In genomic region chr2:109435866-109436634, GRCh38 we compare ENCODE assay signal across 11 cellular contexts.
DNase-seq lines count a peak whose midpoint lies in the region; ATAC-seq and TF ChIP-seq lines count a peak whose summit lies in the region.
"Had no signal": no experiment of that assay in that cellular context is flagged by ENCODE, and none has a peak within 500 bp of the region (broad histone marks: within the 10 kb centered on the region; RNA-seq: fewer than 3 reads in every experiment).

No MANE protein-coding gene starts in this region.

- H3K27me3 ChIP-seq in RWPE2 (ENCODE audit: insufficient read depth, poor library complexity, severe bottlenecking) (no peaks in the 10 kb centered on the region), tibial artery (no peaks in the 10 kb centered on the region)
- H3K27me3 ChIP-seq: body of pancreas had no signal

- TF ChIP-seq CTCF in RWPE2 (IDR thresholded peaks at IDR 0.05; ENCODE audit: poor library complexity, severe bottlenecking) (no peak), nephron progenitor cell (IDR thresholded peaks at IDR 0.05) (no peak), tibial artery (IDR thresholded peaks at IDR 0.05) (peak in 1 of 2 experiments; percentile 21)

- ATAC-seq in RWPE2 (ENCODE audit: low read depth) (no peak), GM19023 (IDR thresholded peaks at IDR 0.05; ENCODE audit: unreplicated experiment) (no peak)
- ATAC-seq: body of pancreas; GM12878; stimulated activated effector memory CD8-positive, alpha-beta T cell treated with anti-CD3 and anti-CD28 coated beads, Interleukin-12 subunit alpha, Interleukin-12 subunit beta, amount 100 ng/mL, for 72 hours had no signal

- H3K4me3 Mint-ChIP-seq in nephron progenitor cell: no peak overlapping the region
- H3K4me3 Mint-ChIP-seq: stimulated activated effector memory CD8-positive, alpha-beta T cell treated with anti-CD3 and anti-CD28 coated beads, Interleukin-12 subunit alpha, Interleukin-12 subunit beta, amount 100 ng/mL, for 72 hours had no signal

- peak; percentile 21 for DNase-seq in RWPE2 (ENCODE audit: low spot score)
- peak; percentile 57 for DNase-seq in fibroblast of peridontal ligament (ENCODE audit: extremely low read depth)
- DNase-seq in nephron progenitor cell: no peak
- peak; percentile 84 to 97 for DNase-seq in tibial artery
- no peak for DNase-seq in NK-92 treated with Interleukin-12 subunit alpha and Interleukin-12 subunit beta, amount 100 ng/mL, for 24 hours (lab: John Stamatoyannopoulos, UW)
- no peak for DNase-seq in D341Med (ENCODE audit: low spot score)

- H3K27ac ChIP-seq in RWPE2 (ENCODE audit: poor library complexity, severe bottlenecking) (no peak overlapping the region), tibial artery (peak overlapping the region; percentile 86 to 96)
- H3K27ac ChIP-seq: body of pancreas, HL-60 had no signal

- H3K4me1 Mint-ChIP-seq in nephron progenitor cell: peaks cover 57% of the 10 kb centered on the region
- H3K4me1 Mint-ChIP-seq: stimulated activated effector memory CD8-positive, alpha-beta T cell treated with anti-CD3 and anti-CD28 coated beads, Interleukin-12 subunit alpha, Interleukin-12 subunit beta, amount 100 ng/mL, for 72 hours had no signal

- H3K9me3 Mint-ChIP-seq in nephron progenitor cell: peaks cover 16% of the 10 kb centered on the region

- no peak overlapping the region for H3K4me3 ChIP-seq in RWPE2 (ENCODE audit: severe bottlenecking)
- no peak overlapping the region for H3K4me3 ChIP-seq in tibial artery
- H3K4me3 ChIP-seq: body of pancreas, GM12878 had no signal

- H3K27ac Mint-ChIP-seq in nephron progenitor cell: peak overlapping the region; percentile 32
- H3K27ac Mint-ChIP-seq: stimulated activated effector memory CD8-positive, alpha-beta T cell treated with anti-CD3 and anti-CD28 coated beads, Interleukin-12 subunit alpha, Interleukin-12 subunit beta, amount 100 ng/mL, for 72 hours had no signal

- H3K36me3 ChIP-seq in RWPE2 (ENCODE audit: low read depth): no peaks in the 10 kb centered on the region
- peaks cover 0 to 30% (median 0%) of the 10 kb centered on the region in 3 donors for H3K36me3 ChIP-seq in tibial artery

- intact Hi-C loops in tibial artery (cut with DNase I; ENCODE audit: low total_unique reads): loop anchor here (5.0 kb wide), 3 partner anchors 41 to 264 kb away; no protein-coding TSS in a partner anchor

- H3K9me3 ChIP-seq in RWPE2 (ENCODE audit: severe bottlenecking) (peaks cover under 1% of the 10 kb centered on the region), tibial artery (no peaks in the 10 kb centered on the region)
- H3K9me3 ChIP-seq: body of pancreas had no signal

- H3K27me3 Mint-ChIP-seq in nephron progenitor cell (ENCODE audit: low read depth, poor library complexity): peaks cover 6% of the 10 kb centered on the region

- H3K4me1 ChIP-seq in RWPE2 (ENCODE audit: insufficient read depth, poor library complexity, severe bottlenecking): no peaks in the 10 kb centered on the region
- peaks cover 12 to 64% (median 49%) of the 10 kb centered on the region in 4 donors for H3K4me1 ChIP-seq in tibial artery
- H3K4me1 ChIP-seq: body of pancreas had no signal

- H3K36me3 Mint-ChIP-seq in nephron progenitor cell (ENCODE audit: low read depth): peaks cover 20% of the 10 kb centered on the region
- H3K36me3 Mint-ChIP-seq: stimulated activated effector memory CD8-positive, alpha-beta T cell treated with anti-CD3 and anti-CD28 coated beads, Interleukin-12 subunit alpha, Interleukin-12 subunit beta, amount 100 ng/mL, for 72 hours had no signal

Comparison
In these comparisons a context has a peak if more than half of its experiments do, and no peak if none do; other contexts are left out.
1. DNase-seq: peak in RWPE2 (single experiment), fibroblast of peridontal ligament (single experiment) and tibial artery (2 of 2); none in nephron progenitor cell (single experiment), NK-92 treated with Interleukin-12 subunit alpha and Interleukin-12 subunit beta, amount 100 ng/mL, for 24 hours (single experiment) and D341Med (single experiment).